ENCODE assay signal across 4 cellular contexts in genomic region chr4:102505708-102506107, GRCh38.
TF ChIP-seq lines count a peak whose summit lies in the region.

No MANE protein-coding gene starts in this region.

TF ChIP-seq in HepG2, 621 proteins besides CTCF, POLR2A, EP300 and RAD21 (continues in another document):
- TF ChIP-seq MIER2 (CRISPR knock-in tag; IDR thresholded peaks at IDR 0.05) = no peak
- TF ChIP-seq LRRFIP1 (CRISPR knock-in tag; conservative IDR thresholded peaks at IDR 0.05) = no peak
- TF ChIP-seq ZKSCAN8 (CRISPR knock-in tag; IDR thresholded peaks at IDR 0.05; ENCODE audit: borderline replicate concordance) = no peak
- TF ChIP-seq ZNF724P (CRISPR knock-in tag; IDR thresholded peaks at IDR 0.05; ENCODE audit: borderline replicate concordance) = no peak
- TF ChIP-seq ZNF790 (CRISPR knock-in tag; IDR thresholded peaks at IDR 0.05; ENCODE audit: borderline replicate concordance) = no peak
- no peak for TF ChIP-seq MATR3 (CRISPR knock-in tag; IDR thresholded peaks at IDR 0.05)
- no peak for TF ChIP-seq ZNF20 (CRISPR knock-in tag; IDR thresholded peaks at IDR 0.05)
- no peak for TF ChIP-seq SIN3A (IDR thresholded peaks at IDR 0.05; ENCODE audit: borderline replicate concordance, low read depth, low read length)
- no peak for TF ChIP-seq KLF13 (CRISPR knock-in tag; IDR thresholded peaks at IDR 0.05)
- no peak for TF ChIP-seq MZF1 (CRISPR knock-in tag; IDR thresholded peaks at IDR 0.05; ENCODE audit: borderline replicate concordance)
- TF ChIP-seq, protein P1, sequence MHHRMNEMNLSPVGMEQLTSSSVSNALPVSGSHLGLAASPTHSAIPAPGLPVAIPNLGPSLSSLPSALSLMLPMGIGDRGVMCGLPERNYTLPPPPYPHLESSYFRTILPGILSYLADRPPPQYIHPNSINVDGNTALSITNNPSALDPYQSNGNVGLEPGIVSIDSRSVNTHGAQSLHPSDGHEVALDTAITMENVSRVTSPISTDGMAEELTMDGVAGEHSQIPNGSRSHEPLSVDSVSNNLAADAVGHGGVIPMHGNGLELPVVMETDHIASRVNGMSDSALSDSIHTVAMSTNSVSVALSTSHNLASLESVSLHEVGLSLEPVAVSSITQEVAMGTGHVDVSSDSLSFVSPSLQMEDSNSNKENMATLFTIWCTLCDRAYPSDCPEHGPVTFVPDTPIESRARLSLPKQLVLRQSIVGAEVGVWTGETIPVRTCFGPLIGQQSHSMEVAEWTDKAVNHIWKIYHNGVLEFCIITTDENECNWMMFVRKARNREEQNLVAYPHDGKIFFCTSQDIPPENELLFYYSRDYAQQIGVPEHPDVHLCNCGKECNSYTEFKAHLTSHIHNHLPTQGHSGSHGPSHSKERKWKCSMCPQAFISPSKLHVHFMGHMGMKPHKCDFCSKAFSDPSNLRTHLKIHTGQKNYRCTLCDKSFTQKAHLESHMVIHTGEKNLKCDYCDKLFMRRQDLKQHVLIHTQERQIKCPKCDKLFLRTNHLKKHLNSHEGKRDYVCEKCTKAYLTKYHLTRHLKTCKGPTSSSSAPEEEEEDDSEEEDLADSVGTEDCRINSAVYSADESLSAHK (CRISPR knock-in tag; IDR thresholded peaks at IDR 0.05; ENCODE audit: borderline replicate concordance) = no peak
- TF ChIP-seq RXRA (CRISPR knock-in tag; IDR thresholded peaks at IDR 0.05) = no peak

TF ChIP-seq in HEK293, 187 proteins besides CTCF, POLR2A, EP300 and RAD21:
- TF ChIP-seq ZNF658 (tag by site-specific recombination; IDR thresholded peaks at IDR 0.05) = no peak
- TF ChIP-seq ZNF24 (tag by site-specific recombination; IDR thresholded peaks at IDR 0.05) = 0 out of 2 replicates have a peak, but pooled peaks have one; percentile 37

TF ChIP-seq in GM12878, 131 proteins besides CTCF, POLR2A, EP300 and RAD21:
- TF ChIP-seq ZNF24 (IDR thresholded peaks at IDR 0.05) (peak; percentile 95), BRCA1 (IDR thresholded peaks at IDR 0.05; ENCODE audit: low read depth, low read length) (no peak), MXI1 (IDR thresholded peaks at IDR 0.05; ENCODE audit: low read depth, low read length) (no peak)
TF ChIP-seq in GM12878: peak in this region for 1.

TF ChIP-seq in GM12891, 5 proteins besides CTCF, POLR2A, EP300 and RAD21:
- TF ChIP-seq PAX5 (IDR thresholded peaks at IDR 0.05; ENCODE audit: insufficient read depth, low read length, severe bottlenecking) (no peak), POU2F2 (IDR thresholded peaks at IDR 0.05; ENCODE audit: low read depth, low read length) (no peak)
